In the genomic region with DNA sequence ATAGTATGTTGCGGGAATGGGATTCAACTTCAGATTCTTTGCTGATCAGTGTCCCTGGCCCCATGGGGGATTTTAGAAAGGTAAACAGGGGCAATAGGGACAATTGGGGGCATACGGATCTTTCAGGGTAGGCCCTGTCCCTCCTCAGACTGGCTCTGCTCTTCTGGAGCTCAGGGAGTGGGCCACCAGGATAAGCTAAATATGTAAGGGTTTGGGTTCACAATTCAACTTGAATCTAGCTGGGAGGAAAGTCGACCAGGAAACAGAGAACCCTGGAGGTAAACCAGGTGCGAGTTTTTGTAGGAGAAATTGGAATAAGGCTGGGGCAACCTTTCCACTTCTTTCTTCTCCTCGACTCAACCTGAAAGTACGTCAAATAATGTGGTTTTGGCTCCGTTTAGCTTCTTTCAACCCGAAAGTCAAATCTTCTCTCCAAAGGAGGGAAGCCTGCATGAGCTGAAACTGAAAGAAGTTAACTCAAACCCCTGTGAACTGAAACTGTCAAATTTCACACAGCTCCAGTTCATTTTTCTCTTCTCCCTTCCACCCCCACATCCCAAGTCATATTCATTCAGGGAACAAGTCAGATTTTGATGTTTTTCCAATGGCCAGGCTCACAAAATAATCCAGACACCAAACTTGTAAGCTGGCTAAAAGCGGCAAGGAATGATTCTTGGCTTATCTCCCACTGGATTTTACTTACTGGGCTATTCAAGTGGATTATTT, we compare ENCODE assay signal across 1 cellular context.
TF ChIP-seq lines count a peak whose summit lies in the region.

No MANE protein-coding gene starts in this region.

TF ChIP-seq in GM12878, 131 proteins besides CTCF, POLR2A, EP300 and RAD21 (continued from another document):
- TF ChIP-seq, protein P1, sequence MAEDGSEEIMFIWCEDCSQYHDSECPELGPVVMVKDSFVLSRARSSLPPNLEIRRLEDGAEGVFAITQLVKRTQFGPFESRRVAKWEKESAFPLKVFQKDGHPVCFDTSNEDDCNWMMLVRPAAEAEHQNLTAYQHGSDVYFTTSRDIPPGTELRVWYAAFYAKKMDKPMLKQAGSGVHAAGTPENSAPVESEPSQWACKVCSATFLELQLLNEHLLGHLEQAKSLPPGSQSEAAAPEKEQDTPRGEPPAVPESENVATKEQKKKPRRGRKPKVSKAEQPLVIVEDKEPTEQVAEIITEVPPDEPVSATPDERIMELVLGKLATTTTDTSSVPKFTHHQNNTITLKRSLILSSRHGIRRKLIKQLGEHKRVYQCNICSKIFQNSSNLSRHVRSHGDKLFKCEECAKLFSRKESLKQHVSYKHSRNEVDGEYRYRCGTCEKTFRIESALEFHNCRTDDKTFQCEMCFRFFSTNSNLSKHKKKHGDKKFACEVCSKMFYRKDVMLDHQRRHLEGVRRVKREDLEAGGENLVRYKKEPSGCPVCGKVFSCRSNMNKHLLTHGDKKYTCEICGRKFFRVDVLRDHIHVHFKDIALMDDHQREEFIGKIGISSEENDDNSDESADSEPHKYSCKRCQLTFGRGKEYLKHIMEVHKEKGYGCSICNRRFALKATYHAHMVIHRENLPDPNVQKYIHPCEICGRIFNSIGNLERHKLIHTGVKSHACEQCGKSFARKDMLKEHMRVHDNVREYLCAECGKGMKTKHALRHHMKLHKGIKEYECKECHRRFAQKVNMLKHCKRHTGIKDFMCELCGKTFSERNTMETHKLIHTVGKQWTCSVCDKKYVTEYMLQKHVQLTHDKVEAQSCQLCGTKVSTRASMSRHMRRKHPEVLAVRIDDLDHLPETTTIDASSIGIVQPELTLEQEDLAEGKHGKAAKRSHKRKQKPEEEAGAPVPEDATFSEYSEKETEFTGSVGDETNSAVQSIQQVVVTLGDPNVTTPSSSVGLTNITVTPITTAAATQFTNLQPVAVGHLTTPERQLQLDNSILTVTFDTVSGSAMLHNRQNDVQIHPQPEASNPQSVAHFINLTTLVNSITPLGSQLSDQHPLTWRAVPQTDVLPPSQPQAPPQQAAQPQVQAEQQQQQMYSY (CRISPR knock-in tag; IDR thresholded peaks at IDR 0.05): no peak
- TF ChIP-seq, protein P2, sequence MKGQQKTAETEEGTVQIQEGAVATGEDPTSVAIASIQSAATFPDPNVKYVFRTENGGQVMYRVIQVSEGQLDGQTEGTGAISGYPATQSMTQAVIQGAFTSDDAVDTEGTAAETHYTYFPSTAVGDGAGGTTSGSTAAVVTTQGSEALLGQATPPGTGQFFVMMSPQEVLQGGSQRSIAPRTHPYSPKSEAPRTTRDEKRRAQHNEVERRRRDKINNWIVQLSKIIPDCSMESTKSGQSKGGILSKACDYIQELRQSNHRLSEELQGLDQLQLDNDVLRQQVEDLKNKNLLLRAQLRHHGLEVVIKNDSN (IDR thresholded peaks at IDR 0.05; ENCODE audit: borderline replicate concordance, extremely low read length, insufficient read depth, low read depth, low read length): no peak
- TF ChIP-seq, protein P3, sequence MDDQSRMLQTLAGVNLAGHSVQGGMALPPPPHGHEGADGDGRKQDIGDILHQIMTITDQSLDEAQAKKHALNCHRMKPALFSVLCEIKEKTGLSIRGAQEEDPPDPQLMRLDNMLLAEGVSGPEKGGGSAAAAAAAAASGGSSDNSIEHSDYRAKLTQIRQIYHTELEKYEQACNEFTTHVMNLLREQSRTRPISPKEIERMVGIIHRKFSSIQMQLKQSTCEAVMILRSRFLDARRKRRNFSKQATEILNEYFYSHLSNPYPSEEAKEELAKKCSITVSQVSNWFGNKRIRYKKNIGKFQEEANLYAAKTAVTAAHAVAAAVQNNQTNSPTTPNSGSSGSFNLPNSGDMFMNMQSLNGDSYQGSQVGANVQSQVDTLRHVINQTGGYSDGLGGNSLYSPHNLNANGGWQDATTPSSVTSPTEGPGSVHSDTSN (IDR thresholded peaks at IDR 0.05; ENCODE audit: insufficient replicate concordance, low read depth, low read length): no peak
- TF ChIP-seq DPF2 (IDR thresholded peaks at IDR 0.05) (peak; percentile 93), MEF2B (IDR thresholded peaks at IDR 0.05; ENCODE audit: partially characterized antibody, poor library complexity, severe bottlenecking) (peak; percentile 75)
- TF ChIP-seq, protein P4, sequence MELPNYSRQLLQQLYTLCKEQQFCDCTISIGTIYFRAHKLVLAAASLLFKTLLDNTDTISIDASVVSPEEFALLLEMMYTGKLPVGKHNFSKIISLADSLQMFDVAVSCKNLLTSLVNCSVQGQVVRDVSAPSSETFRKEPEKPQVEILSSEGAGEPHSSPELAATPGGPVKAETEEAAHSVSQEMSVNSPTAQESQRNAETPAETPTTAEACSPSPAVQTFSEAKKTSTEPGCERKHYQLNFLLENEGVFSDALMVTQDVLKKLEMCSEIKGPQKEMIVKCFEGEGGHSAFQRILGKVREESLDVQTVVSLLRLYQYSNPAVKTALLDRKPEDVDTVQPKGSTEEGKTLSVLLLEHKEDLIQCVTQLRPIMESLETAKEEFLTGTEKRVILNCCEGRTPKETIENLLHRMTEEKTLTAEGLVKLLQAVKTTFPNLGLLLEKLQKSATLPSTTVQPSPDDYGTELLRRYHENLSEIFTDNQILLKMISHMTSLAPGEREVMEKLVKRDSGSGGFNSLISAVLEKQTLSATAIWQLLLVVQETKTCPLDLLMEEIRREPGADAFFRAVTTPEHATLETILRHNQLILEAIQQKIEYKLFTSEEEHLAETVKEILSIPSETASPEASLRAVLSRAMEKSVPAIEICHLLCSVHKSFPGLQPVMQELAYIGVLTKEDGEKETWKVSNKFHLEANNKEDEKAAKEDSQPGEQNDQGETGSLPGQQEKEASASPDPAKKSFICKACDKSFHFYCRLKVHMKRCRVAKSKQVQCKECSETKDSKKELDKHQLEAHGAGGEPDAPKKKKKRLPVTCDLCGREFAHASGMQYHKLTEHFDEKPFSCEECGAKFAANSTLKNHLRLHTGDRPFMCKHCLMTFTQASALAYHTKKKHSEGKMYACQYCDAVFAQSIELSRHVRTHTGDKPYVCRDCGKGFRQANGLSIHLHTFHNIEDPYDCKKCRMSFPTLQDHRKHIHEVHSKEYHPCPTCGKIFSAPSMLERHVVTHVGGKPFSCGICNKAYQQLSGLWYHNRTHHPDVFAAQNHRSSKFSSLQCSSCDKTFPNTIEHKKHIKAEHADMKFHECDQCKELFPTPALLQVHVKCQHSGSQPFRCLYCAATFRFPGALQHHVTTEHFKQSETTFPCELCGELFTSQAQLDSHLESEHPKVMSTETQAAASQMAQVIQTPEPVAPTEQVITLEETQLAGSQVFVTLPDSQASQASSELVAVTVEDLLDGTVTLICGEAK (IDR thresholded peaks at IDR 0.05; ENCODE audit: borderline replicate concordance): no peak
TF ChIP-seq in GM12878: peak in this region for 57.
